Comparison of ENCODE assay signal across 20 cellular contexts in the genomic region with DNA sequence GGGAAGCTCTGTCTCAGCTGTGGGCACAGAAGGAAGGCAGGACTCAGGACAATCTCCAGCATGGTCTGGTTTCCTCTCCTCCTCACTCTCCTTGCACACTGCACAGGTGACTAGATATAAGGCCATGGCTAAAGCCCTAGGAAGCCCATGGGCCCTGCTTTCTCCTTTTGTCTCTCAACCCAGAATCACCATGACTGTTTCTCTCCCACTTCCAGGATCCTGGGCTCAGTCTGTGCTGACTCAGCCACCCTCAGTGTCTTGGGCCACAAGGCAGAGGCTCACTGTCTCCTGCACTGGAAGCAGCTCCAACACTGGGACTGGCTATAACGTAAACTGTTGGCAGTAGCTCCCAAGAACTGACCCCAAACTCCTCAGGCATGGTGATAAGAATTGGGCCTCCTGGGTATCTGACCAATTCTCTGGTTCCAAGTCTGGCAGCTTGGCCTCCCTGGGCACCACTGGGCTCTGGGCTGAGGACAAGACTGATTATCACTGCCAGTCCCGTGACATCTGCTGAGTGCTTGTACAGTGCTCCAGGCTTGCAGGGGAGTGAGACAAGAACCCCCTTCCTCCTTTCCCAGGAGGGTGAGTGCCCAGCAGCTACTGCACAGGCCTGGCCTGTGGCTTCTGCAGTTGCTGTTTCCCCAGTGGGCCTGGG.
DNase-seq lines count a peak whose midpoint lies in the region; ATAC-seq and TF ChIP-seq lines count a peak whose summit lies in the region.
"Had no signal": no experiment of that assay in that cellular context is flagged by ENCODE, and none has a peak within 500 bp of the region (broad histone marks: within the 10 kb centered on the region; RNA-seq: fewer than 3 reads in every experiment).

No MANE protein-coding gene starts in this region.

- H3K9me3 ChIP-seq in left lung = no peaks in the 10 kb centered on the region
- H3K9me3 ChIP-seq: A549, neutrophil, uterus had no signal

- TF ChIP-seq CTCF in epithelial cell of esophagus (IDR thresholded peaks at IDR 0.05; ENCODE audit: insufficient read depth, low read depth, low read length, missing control alignments) = no peak
- TF ChIP-seq CTCF in left lung (IDR thresholded peaks at IDR 0.05) = no peak

- H3K4me3 ChIP-seq in epithelial cell of esophagus (ENCODE audit: low read length) (no peak overlapping the region), left lung (no peak overlapping the region)
- H3K4me3 ChIP-seq: A549, cardiac muscle cell, uterus had no signal

- H3K27ac ChIP-seq in left lung = no peak overlapping the region
- H3K27ac ChIP-seq: A549, C4-2B, cardiac muscle cell, epithelial cell of prostate, neutrophil, uterus had no signal

- peaks cover 0 to 48% of the 10 kb centered on the region in 2 donors for H3K27me3 ChIP-seq in left lung
- H3K27me3 ChIP-seq: uterus had no signal

- ATAC-seq in Right ventricle myocardium superior (ENCODE audit: poor library complexity) (peak; percentile 60), left lung (peak; percentile 77), left colon (no peak), GM19452 (IDR thresholded peaks at IDR 0.05; ENCODE audit: unreplicated experiment) (no peak)
- no peak for ATAC-seq in activated CD4-positive, CD25-positive, alpha-beta regulatory T cell treated with anti-CD3 and anti-CD28 coated beads, Interleukin-2, amount 50 U/mL, for 24 hours
- ATAC-seq: activated CD4-positive, alpha-beta T cell treated with anti-CD3 and anti-CD28 coated beads for 36 hours had no signal

- H3K4me1 ChIP-seq in left lung = no peaks in the 10 kb centered on the region
- H3K4me1 ChIP-seq: A549, uterus had no signal

- intact Hi-C loops in Right ventricle myocardium superior (cut with DNase I) (no loop called here), cardiac septum (cut with DNase I) (no loop called here), left lung (cut with DNase I) (no loop called here), left colon (cut with DNase I, micrococcal nuclease) (no loop called here)

- DNase-seq in Right ventricle myocardium superior (no peak), cardiac septum (ENCODE audit: low spot score) (no peak), epithelial cell of esophagus (ENCODE audit: low read depth) (peak; percentile 48), left lung (peak in 1 of 2 donors; percentile 47), left colon (no peak)
- DNase-seq in stimulated activated CD4-positive, alpha-beta T cell treated with anti-CD3 and anti-CD28 coated beads, Interleukin-2, amount 100 ng/mL, for 48 hours = no peak
- DNase-seq: activated CD4-positive, alpha-beta T cell treated with anti-CD3 and anti-CD28 coated beads for 36 hours; activated effector memory CD4-positive, alpha-beta T cell treated with anti-CD3 and anti-CD28 coated beads, Interleukin-2, amount 50 U/mL, for 16 hours; NCI-H1694 treated with DMSO at 0.1 percent for 48 hours; SHP77; stimulated activated CD4-positive, alpha-beta T cell treated with anti-CD3 and anti-CD28 coated beads, Interleukin-15, amount 100 ng/mL, for 24 hours; substantia nigra; uterus had no signal

- H3K36me3 ChIP-seq in left lung = no peaks in the 10 kb centered on the region
- H3K36me3 ChIP-seq: cardiac muscle cell, neutrophil, uterus had no signal

Comparison
In these comparisons a context has a peak if more than half of its experiments do, and no peak if none do; other contexts are left out.
1. ATAC-seq: peak in Right ventricle myocardium superior (single experiment) and left lung (single experiment); none in activated CD4-positive, CD25-positive, alpha-beta regulatory T cell treated with anti-CD3 and anti-CD28 coated beads, Interleukin-2, amount 50 U/mL, for 24 hours (0 of 2), left colon (single experiment) and GM19452 (single experiment).